In genomic region chr3:43735618-43736017, GRCh38 we compare ENCODE assay signal across 31 cellular contexts.
"Had no signal": no experiment of that assay in that cellular context is flagged by ENCODE, and none has a peak within 500 bp of the region (broad histone marks: within the 10 kb centered on the region; RNA-seq: fewer than 3 reads in every experiment).

No MANE protein-coding gene starts in this region.

- H3K4me2 ChIP-seq: smooth muscle cell had no signal

- H3K36me3 ChIP-seq: adrenal gland, pancreas, prostate gland had no signal

- H3K27me3 Mint-ChIP-seq: activated naive CD8-positive, alpha-beta T cell treated with anti-CD3 and anti-CD28 coated beads for 36 hours; naive thymus-derived CD4-positive, alpha-beta T cell; stimulated activated memory B cell treated with anti-CD40 and anti-IgM and Interleukin-4, amounts not matched to agents 10 μg/mL and 1 μg/mL and 100 μg/mL, for 72 hours; stimulated activated naive CD8-positive, alpha-beta T cell treated with anti-CD3 and anti-CD28 coated beads, Interleukin-15, amount 100 ng/mL, for 72 hours had no signal

- H3K27ac Mint-ChIP-seq: activated naive CD4-positive, alpha-beta T cell treated with anti-CD3 and anti-CD28 coated beads for 36 hours; activated naive CD8-positive, alpha-beta T cell treated with anti-CD3 and anti-CD28 coated beads for 36 hours; stimulated activated memory B cell treated with anti-CD40 and anti-IgM and Interleukin-4, amounts not matched to agents 10 μg/mL and 1 μg/mL and 100 μg/mL, for 72 hours had no signal

- H3K27ac ChIP-seq: adrenal gland, heart right ventricle, pancreas, prostate gland, tibial nerve, VCaP had no signal

- H3K4me3 ChIP-seq: adrenal gland, heart right ventricle, pancreas, prostate gland, smooth muscle cell, tibial nerve had no signal

- H3K4me3 Mint-ChIP-seq: activated naive CD4-positive, alpha-beta T cell treated with anti-CD3 and anti-CD28 coated beads for 36 hours; activated naive CD8-positive, alpha-beta T cell treated with anti-CD3 and anti-CD28 coated beads for 36 hours; naive thymus-derived CD4-positive, alpha-beta T cell; neural crest cell; stimulated activated memory B cell treated with anti-CD40 and anti-IgM and Interleukin-4, amounts not matched to agents 10 μg/mL and 1 μg/mL and 100 μg/mL, for 72 hours; stimulated activated naive CD8-positive, alpha-beta T cell treated with anti-CD3 and anti-CD28 coated beads, Interleukin-15, amount 100 ng/mL, for 72 hours had no signal

- H3K27me3 ChIP-seq: adrenal gland, heart right ventricle, pancreas, tibial nerve had no signal

- FAIRE-seq: endothelial cell of umbilical vein, islet of Langerhans, pancreas, TTC549 had no signal

- DNase-seq: activated CD4-positive, alpha-beta T cell treated with anti-CD3 and anti-CD28 coated beads for 4 hours; activated CD4-positive, alpha-beta T cell treated with anti-CD3 and anti-CD28 coated beads, Interleukin-2, amount 50 U/mL, for 4 hours; activated CD8-positive, alpha-beta memory T cell treated with anti-CD3 and anti-CD28 coated beads for 24 hours; activated effector memory CD4-positive, alpha-beta T cell treated with Interleukin-2 at 50 U/mL for 16 hours; activated naive CD4-positive, alpha-beta T cell treated with anti-CD3 and anti-CD28 coated beads for 36 hours; activated naive CD8-positive, alpha-beta T cell treated with anti-CD3 and anti-CD28 coated beads for 36 hours; adrenal gland; caudate nucleus; foreskin melanocyte; heart right ventricle; mammary epithelial cell; naive thymus-derived CD4-positive, alpha-beta T cell; nucleus accumbens; pancreas; retina; stimulated activated CD4-positive, alpha-beta T cell treated with anti-CD3 and anti-CD28 coated beads, Interleukin-1b, Interleukin-23, amount 100 ng/mL, for 48 hours; stimulated activated CD4-positive, alpha-beta T cell treated with anti-CD3 and anti-CD28 coated beads, Interleukin-4, amount 100 ng/mL, for 4 hours; stimulated activated CD8-positive, alpha-beta memory T cell treated with anti-CD3 and anti-CD28 coated beads, Interleukin-4, amount 100 ng/mL, for 48 hours; stimulated activated naive CD8-positive, alpha-beta T cell treated with anti-CD3 and anti-CD28 coated beads, Interleukin-15, amount 100 ng/mL, for 72 hours; substantia nigra; T-helper 1 cell had no signal

- H3K4me1 Mint-ChIP-seq: activated naive CD8-positive, alpha-beta T cell treated with anti-CD3 and anti-CD28 coated beads for 36 hours; naive thymus-derived CD4-positive, alpha-beta T cell; neural crest cell; stimulated activated memory B cell treated with anti-CD40 and anti-IgM and Interleukin-4, amounts not matched to agents 10 μg/mL and 1 μg/mL and 100 μg/mL, for 72 hours; stimulated activated naive CD8-positive, alpha-beta T cell treated with anti-CD3 and anti-CD28 coated beads, Interleukin-15, amount 100 ng/mL, for 72 hours had no signal

- H3K9me3 Mint-ChIP-seq: activated naive CD4-positive, alpha-beta T cell treated with anti-CD3 and anti-CD28 coated beads for 36 hours; activated naive CD8-positive, alpha-beta T cell treated with anti-CD3 and anti-CD28 coated beads for 36 hours; naive thymus-derived CD4-positive, alpha-beta T cell; neural crest cell; stimulated activated memory B cell treated with anti-CD40 and anti-IgM and Interleukin-4, amounts not matched to agents 10 μg/mL and 1 μg/mL and 100 μg/mL, for 72 hours; stimulated activated naive CD8-positive, alpha-beta T cell treated with anti-CD3 and anti-CD28 coated beads, Interleukin-15, amount 100 ng/mL, for 72 hours had no signal

- H3K4me1 ChIP-seq: pancreas, prostate gland had no signal

- H3K9me3 ChIP-seq: adrenal gland, heart right ventricle, pancreas, prostate gland, tibial nerve had no signal

- ATAC-seq: naive thymus-derived CD4-positive, alpha-beta T cell; pancreas; sciatic nerve; stimulated activated memory B cell treated with anti-CD40 and anti-IgM and Interleukin-4, amounts not matched to agents 10 μg/mL and 1 μg/mL and 100 μg/mL, for 72 hours; stimulated activated naive CD8-positive, alpha-beta T cell treated with anti-CD3 and anti-CD28 coated beads, Interleukin-15, amount 100 ng/mL, for 72 hours had no signal

- H3K36me3 Mint-ChIP-seq: activated naive CD8-positive, alpha-beta T cell treated with anti-CD3 and anti-CD28 coated beads for 36 hours had no signal
